1 cellular context compared by ENCODE assay signal in the genomic region with DNA sequence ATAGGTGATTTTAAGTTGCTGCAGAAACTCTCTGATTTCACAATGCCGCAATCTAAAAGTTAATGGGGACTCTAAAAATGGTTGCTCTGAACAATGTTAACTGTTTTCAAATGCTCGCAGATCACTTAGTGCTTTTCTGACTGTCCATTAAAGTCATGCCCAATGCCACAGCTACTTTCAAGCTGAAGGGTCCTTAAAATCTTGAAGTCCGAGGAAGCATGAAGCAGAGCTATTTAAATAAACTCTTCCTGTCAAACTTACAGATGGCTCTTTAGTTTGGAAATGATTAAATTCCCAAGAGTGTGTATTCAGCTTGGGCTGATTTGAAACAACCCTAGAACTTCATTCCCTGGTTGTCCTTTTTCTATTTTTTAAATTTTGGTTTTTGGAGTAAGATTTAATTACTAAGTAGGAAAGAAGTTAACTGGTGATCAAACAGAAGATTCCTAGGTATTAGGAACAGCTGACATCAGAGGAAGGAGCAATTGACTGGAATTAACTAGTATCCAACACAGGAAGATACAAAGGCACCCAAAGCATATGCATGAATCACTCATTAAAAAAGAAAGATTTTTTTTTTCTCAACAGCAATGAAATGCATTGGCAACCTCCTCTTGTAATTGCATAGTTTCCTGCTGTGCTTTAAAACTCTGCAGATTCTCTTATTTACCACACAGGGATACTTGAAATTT.
TF ChIP-seq lines count a peak whose summit lies in the region.

No MANE protein-coding gene starts in this region.

TF ChIP-seq in IMR-90, 13 proteins besides CTCF, POLR2A, EP300 and RAD21:
- TF ChIP-seq, protein P1, sequence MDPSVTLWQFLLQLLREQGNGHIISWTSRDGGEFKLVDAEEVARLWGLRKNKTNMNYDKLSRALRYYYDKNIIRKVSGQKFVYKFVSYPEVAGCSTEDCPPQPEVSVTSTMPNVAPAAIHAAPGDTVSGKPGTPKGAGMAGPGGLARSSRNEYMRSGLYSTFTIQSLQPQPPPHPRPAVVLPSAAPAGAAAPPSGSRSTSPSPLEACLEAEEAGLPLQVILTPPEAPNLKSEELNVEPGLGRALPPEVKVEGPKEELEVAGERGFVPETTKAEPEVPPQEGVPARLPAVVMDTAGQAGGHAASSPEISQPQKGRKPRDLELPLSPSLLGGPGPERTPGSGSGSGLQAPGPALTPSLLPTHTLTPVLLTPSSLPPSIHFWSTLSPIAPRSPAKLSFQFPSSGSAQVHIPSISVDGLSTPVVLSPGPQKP (IDR thresholded peaks at IDR 0.05; ENCODE audit: borderline replicate concordance, low read depth, low read length) = no peak
- TF ChIP-seq CHD1 (IDR thresholded peaks at IDR 0.05; ENCODE audit: low read depth, low read length) (no peak), FOS (IDR thresholded peaks at IDR 0.05; ENCODE audit: low read depth, low read length) (no peak), CEBPB (IDR thresholded peaks at IDR 0.05; ENCODE audit: low read depth, low read length) (no peak), MAFK (IDR thresholded peaks at IDR 0.05; ENCODE audit: low read depth, low read length) (no peak), BHLHE40 (IDR thresholded peaks at IDR 0.05; ENCODE audit: low read depth, low read length) (no peak), SMC3 (IDR thresholded peaks at IDR 0.05; ENCODE audit: low read depth, low read length) (no peak), RCOR1 (IDR thresholded peaks at IDR 0.05; ENCODE audit: insufficient replicate concordance, low read length) (no peak)
- TF ChIP-seq, protein P2, sequence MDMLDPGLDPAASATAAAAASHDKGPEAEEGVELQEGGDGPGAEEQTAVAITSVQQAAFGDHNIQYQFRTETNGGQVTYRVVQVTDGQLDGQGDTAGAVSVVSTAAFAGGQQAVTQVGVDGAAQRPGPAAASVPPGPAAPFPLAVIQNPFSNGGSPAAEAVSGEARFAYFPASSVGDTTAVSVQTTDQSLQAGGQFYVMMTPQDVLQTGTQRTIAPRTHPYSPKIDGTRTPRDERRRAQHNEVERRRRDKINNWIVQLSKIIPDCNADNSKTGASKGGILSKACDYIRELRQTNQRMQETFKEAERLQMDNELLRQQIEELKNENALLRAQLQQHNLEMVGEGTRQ (IDR thresholded peaks at IDR 0.05; ENCODE audit: low read depth, low read length) = no peak
